In genomic region chr14:66859063-66859671, GRCh38 we compare ENCODE assay signal across 28 cellular contexts.
"Had no signal": no experiment of that assay in that cellular context is flagged by ENCODE, and none has a peak within 500 bp of the region (broad histone marks: within the 10 kb centered on the region; RNA-seq: fewer than 3 reads in every experiment).

No MANE protein-coding gene starts in this region.

- FAIRE-seq: TTC549 had no signal

- H3K27me3 ChIP-seq: brain microvascular endothelial cell, MG63 had no signal

- ATAC-seq: activated CD8-positive, alpha-beta T cell treated with anti-CD3 and anti-CD28 coated beads for 36 hours; activated T-cell treated with anti-CD3 and anti-CD28 coated beads, Interleukin-2, amount 50 U/mL, for 72 hours; activated T-helper 17 cell treated with anti-CD3 and anti-CD28 coated beads, Interleukin-2, amount 50 U/mL, for 72 hours; Panc1; Right ventricle myocardium inferior had no signal

- H3K36me3 ChIP-seq: brain microvascular endothelial cell, MG63 had no signal

- H3K4me1 Mint-ChIP-seq: activated CD4-positive, alpha-beta T cell treated with anti-CD3 and anti-CD28 coated beads, Interleukin-2, amount 10 ng/mL, durations not matched to agents 24 days and 14 days; activated naive CD8-positive, alpha-beta T cell treated with anti-CD3 and anti-CD28 coated beads for 36 hours; activated T-helper 17 cell treated with anti-CD3 and anti-CD28 coated beads, Interleukin-2, amount 50 U/mL, for 72 hours had no signal

- H3K4me3 Mint-ChIP-seq: activated CD4-positive, alpha-beta T cell treated with anti-CD3 and anti-CD28 coated beads, Interleukin-2, amount 10 ng/mL, durations not matched to agents 24 days and 14 days; activated CD8-positive, alpha-beta T cell treated with anti-CD3 and anti-CD28 coated beads for 36 hours; activated naive CD8-positive, alpha-beta T cell treated with anti-CD3 and anti-CD28 coated beads for 36 hours; activated T-cell treated with anti-CD3 and anti-CD28 coated beads, Interleukin-2, amount 50 U/mL, for 72 hours; activated T-helper 17 cell treated with anti-CD3 and anti-CD28 coated beads, Interleukin-2, amount 50 U/mL, for 72 hours; T-helper 2 cell treated with Interferon-gamma antibody and Interleukin-4, amounts not matched to agents 5 μg/mL and 100 μg/mL, for 36 hours had no signal

- H3K9me3 ChIP-seq: MG63 had no signal

- H3K27me3 Mint-ChIP-seq: activated CD4-positive, alpha-beta T cell treated with anti-CD3 and anti-CD28 coated beads, Interleukin-2, amount 10 ng/mL, durations not matched to agents 24 days and 14 days; activated CD8-positive, alpha-beta T cell treated with anti-CD3 and anti-CD28 coated beads for 36 hours; activated naive CD8-positive, alpha-beta T cell treated with anti-CD3 and anti-CD28 coated beads for 36 hours; activated T-helper 17 cell treated with anti-CD3 and anti-CD28 coated beads, Interleukin-2, amount 50 U/mL, for 72 hours had no signal

- DNase-seq: activated CD4-positive, alpha-beta T cell treated with anti-CD3 and anti-CD28 coated beads, Interleukin-2, amount 10 ng/mL, durations not matched to agents 24 days and 14 days; activated CD4-positive, alpha-beta T cell treated with anti-CD3 and anti-CD28 coated beads, Interleukin-2, amount 50 U/mL, for 4 hours; activated CD8-positive, alpha-beta T cell treated with anti-CD3 and anti-CD28 coated beads for 36 hours; activated effector memory CD4-positive, alpha-beta T cell treated with anti-CD3 and anti-CD28 coated beads, Interleukin-2, amount 50 U/mL, for 16 hours; activated naive CD4-positive, alpha-beta T cell; activated naive CD4-positive, alpha-beta T cell treated with anti-CD3 and anti-CD28 coated beads, Interleukin-2, amount 50 U/mL, for 16 hours; activated naive CD8-positive, alpha-beta T cell treated with anti-CD3 and anti-CD28 coated beads for 36 hours; activated T-cell treated with anti-CD3 and anti-CD28 coated beads, Interleukin-2, amount 50 U/mL, for 1 hour; activated T-cell treated with anti-CD3 and anti-CD28 coated beads, Interleukin-2, amount 50 U/mL, for 72 hours; amniotic stem cell; aorta; brain microvascular endothelial cell; Karpas-422; KBM-7; MG63; NCI-H1048; NCI-H1105 treated with DMSO at 0.1 percent for 48 hours; NCI-H1436; NCI-H1694; NCI-H1930; NCI-H345; NCI-H524 treated with DMSO at 0.1 percent for 48 hours; SW 1271 had no signal

- H3K4me3 ChIP-seq: MG63 had no signal

- H3K27ac ChIP-seq: brain microvascular endothelial cell had no signal

- H3K27ac Mint-ChIP-seq: activated CD4-positive, alpha-beta T cell treated with anti-CD3 and anti-CD28 coated beads, Interleukin-2, amount 10 ng/mL, durations not matched to agents 24 days and 14 days; activated CD8-positive, alpha-beta T cell treated with anti-CD3 and anti-CD28 coated beads for 36 hours; activated naive CD8-positive, alpha-beta T cell treated with anti-CD3 and anti-CD28 coated beads for 36 hours; activated T-cell treated with anti-CD3 and anti-CD28 coated beads, Interleukin-2, amount 50 U/mL, for 72 hours; activated T-helper 17 cell treated with anti-CD3 and anti-CD28 coated beads, Interleukin-2, amount 50 U/mL, for 72 hours; T-helper 2 cell treated with Interferon-gamma antibody and Interleukin-4, amounts not matched to agents 5 μg/mL and 100 μg/mL, for 36 hours had no signal
